1 cellular context compared by ENCODE assay signal in the genomic region with DNA sequence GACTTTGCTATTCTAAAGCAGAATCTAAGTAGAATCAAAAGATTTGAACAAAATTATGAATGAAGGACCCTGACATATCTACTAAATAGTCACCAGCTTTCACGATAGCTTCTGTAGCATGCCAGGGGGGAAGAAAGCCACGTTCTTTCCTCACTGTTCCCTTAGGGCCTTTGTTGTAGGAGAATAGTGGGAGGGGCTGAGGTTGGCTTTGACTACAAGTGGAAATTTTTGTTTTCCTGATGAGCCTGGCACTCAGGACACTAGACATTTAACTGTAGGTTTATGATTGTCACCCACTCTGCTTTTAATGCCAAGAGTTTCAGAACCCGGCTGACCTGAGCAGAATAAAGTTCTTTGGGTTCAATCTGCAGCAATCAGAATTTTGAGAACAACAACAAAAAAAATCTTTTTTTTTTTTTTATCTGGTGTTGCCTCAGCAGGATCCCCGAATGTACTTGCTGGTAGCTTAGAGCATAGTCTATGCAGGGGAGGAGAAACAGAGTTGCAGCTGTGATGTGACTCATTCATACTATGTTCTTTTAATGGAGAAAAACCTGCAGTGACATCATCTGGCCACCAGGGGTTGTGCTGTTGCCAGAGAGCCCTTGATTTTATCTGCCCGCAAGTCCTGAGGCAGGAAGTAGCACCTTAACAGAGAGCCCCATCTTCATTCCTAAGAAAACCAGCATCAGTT.
TF ChIP-seq lines count a peak whose summit lies in the region.

No MANE protein-coding gene starts in this region.

TF ChIP-seq in K562, 482 proteins besides CTCF, POLR2A, EP300 and RAD21 (continues in another document):
- TF ChIP-seq EGR1 (conservative IDR thresholded peaks at IDR 0.05) (no peak), ZNF551 (CRISPR knock-in tag; IDR thresholded peaks at IDR 0.05) (no peak), ZNF609 (CRISPR knock-in tag; IDR thresholded peaks at IDR 0.05; ENCODE audit: borderline replicate concordance) (no peak), RB1 (IDR thresholded peaks at IDR 0.05; ENCODE audit: low read depth) (0 out of 2 replicates have a peak, but pooled peaks have one; percentile 20), SMC3 (conservative IDR thresholded peaks at IDR 0.05; ENCODE audit: insufficient read depth, low read depth, low read length) (peak; percentile 26; the same call in 1 of the 2 replicates), POLR3G (IDR thresholded peaks at IDR 0.05; ENCODE audit: extremely low read depth, insufficient read length, insufficient replicate concordance) (no peak), RBM17 (IDR thresholded peaks at IDR 0.05; ENCODE audit: borderline replicate concordance, low read depth, low read length) (no peak), JUN (IDR thresholded peaks at IDR 0.05; ENCODE audit: borderline replicate concordance, low read depth, low read length) (peak; percentile 78), JUN (CRISPR knock-in tag; IDR thresholded peaks at IDR 0.05; ENCODE audit: borderline replicate concordance) (peak; percentile 87; the same call in 1 of the 2 replicates), KAT7 (CRISPR knock-in tag; IDR thresholded peaks at IDR 0.05; ENCODE audit: borderline replicate concordance) (no peak), ZBTB11 (CRISPR knock-in tag; IDR thresholded peaks at IDR 0.05) (peak in 1 of 3 experiments; percentile 86; a peak in 2 of 6 replicates), ZNF384 (IDR thresholded peaks at IDR 0.05; ENCODE audit: low read depth, low read length) (peak; percentile 89), RFX1 (IDR thresholded peaks at IDR 0.05) (peak; percentile 43; the same call in 1 of the 2 replicates), YY1 (IDR thresholded peaks at IDR 0.05; ENCODE audit: borderline replicate concordance in 1 of 3, control insufficient read depth in 1 of 3, extremely low read depth in 1 of 3, insufficient read depth in 3 of 3, insufficient read length in 1 of 3, insufficient replicate concordance in 2 of 3, low read depth in 1 of 3, low read length in 2 of 3) (peak in 1 of 3 experiments; percentile 8), NFE2 (IDR thresholded peaks at IDR 0.05; ENCODE audit: low read depth) (peak; percentile 38; the same call in 1 of the 2 replicates), NELFE (IDR thresholded peaks at IDR 0.05; ENCODE audit: insufficient read depth, insufficient read length) (no peak), CBX1 (IDR thresholded peaks at IDR 0.05; ENCODE audit: low read depth) (peak; percentile 62; the same call in 1 of the 2 replicates), PHB2 (IDR thresholded peaks at IDR 0.05; ENCODE audit: low read depth) (no peak), PHF20 (IDR thresholded peaks at IDR 0.05; ENCODE audit: partially characterized antibody) (no peak), ETV5 (CRISPR knock-in tag; IDR thresholded peaks at IDR 0.05; ENCODE audit: low read depth) (peak; percentile 63; the same call in 1 of the 2 replicates), RBFOX2 (IDR thresholded peaks at IDR 0.05; ENCODE audit: low read depth, low read length) (no peak), MEF2D (tag; conservative IDR thresholded peaks at IDR 0.05; ENCODE audit: low read depth) (no peak), JUNB (CRISPR knock-in tag; conservative IDR thresholded peaks at IDR 0.05) (no peak), ZNF263 (CRISPR knock-in tag; IDR thresholded peaks at IDR 0.05; ENCODE audit: borderline replicate concordance) (0 out of 2 replicates have a peak, but pooled peaks have one; percentile 21), SMAD4 (CRISPR knock-in tag; conservative IDR thresholded peaks at IDR 0.05) (0 out of 2 replicates have a peak, but pooled peaks have one; percentile 14), ILK (tag; IDR thresholded peaks at IDR 0.05; ENCODE audit: borderline replicate concordance, low read depth) (no peak), CTBP1 (IDR thresholded peaks at IDR 0.05; ENCODE audit: borderline replicate concordance) (peak; percentile 37; the same call in 1 of the 2 replicates), ZNF668 (CRISPR knock-in tag; IDR thresholded peaks at IDR 0.05) (no peak), MYC (IDR thresholded peaks at IDR 0.05; ENCODE audit: low read depth, low read length) (peak; percentile 14; the same call in 1 of the 2 replicates), MYC (CRISPR knock-in tag; IDR thresholded peaks at IDR 0.05; ENCODE audit: borderline replicate concordance, low read depth) (no peak), MAZ (CRISPR knock-in tag; conservative IDR thresholded peaks at IDR 0.05 in 1 of 2, IDR thresholded peaks at IDR 0.05 in 1 of 2) (peak in 1 of 2 experiments; percentile 57; a peak in 1 of 4 replicates), ATF3 (IDR thresholded peaks at IDR 0.05) (peak; percentile 86), ATF3 (CRISPR knock-in tag; conservative IDR thresholded peaks at IDR 0.05) (peak; percentile 46; the same call in 1 of the 2 replicates), ATF7 (IDR thresholded peaks at IDR 0.05) (peak; percentile 79), XRCC5 (IDR thresholded peaks at IDR 0.05; ENCODE audit: low read depth, low read length) (peak; percentile 65; the same call in 1 of the 2 replicates), ZFP36 (IDR thresholded peaks at IDR 0.05; ENCODE audit: low read depth, low read length, partially characterized antibody) (peak; percentile 78), ZSCAN29 (IDR thresholded peaks at IDR 0.05) (peak; percentile 96), GABPA (tag; conservative IDR thresholded peaks at IDR 0.05; ENCODE audit: low read depth) (peak; percentile 64), IRF2 (CRISPR knock-in tag; IDR thresholded peaks at IDR 0.05) (no peak), RCOR1 (IDR thresholded peaks at IDR 0.05; ENCODE audit: borderline replicate concordance in 1 of 2, low read depth in 2 of 2, low read length in 2 of 2) (peak in 1 of 2 experiments; percentile 80; a peak in 2 of 4 replicates)
- TF ChIP-seq, protein P1, sequence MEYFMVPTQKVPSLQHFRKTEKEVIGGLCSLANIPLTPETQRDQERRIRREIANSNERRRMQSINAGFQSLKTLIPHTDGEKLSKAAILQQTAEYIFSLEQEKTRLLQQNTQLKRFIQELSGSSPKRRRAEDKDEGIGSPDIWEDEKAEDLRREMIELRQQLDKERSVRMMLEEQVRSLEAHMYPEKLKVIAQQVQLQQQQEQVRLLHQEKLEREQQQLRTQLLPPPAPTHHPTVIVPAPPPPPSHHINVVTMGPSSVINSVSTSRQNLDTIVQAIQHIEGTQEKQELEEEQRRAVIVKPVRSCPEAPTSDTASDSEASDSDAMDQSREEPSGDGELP (CRISPR knock-in tag; IDR thresholded peaks at IDR 0.05; ENCODE audit: borderline replicate concordance) = peak; percentile 70
- TF ChIP-seq, protein P2, sequence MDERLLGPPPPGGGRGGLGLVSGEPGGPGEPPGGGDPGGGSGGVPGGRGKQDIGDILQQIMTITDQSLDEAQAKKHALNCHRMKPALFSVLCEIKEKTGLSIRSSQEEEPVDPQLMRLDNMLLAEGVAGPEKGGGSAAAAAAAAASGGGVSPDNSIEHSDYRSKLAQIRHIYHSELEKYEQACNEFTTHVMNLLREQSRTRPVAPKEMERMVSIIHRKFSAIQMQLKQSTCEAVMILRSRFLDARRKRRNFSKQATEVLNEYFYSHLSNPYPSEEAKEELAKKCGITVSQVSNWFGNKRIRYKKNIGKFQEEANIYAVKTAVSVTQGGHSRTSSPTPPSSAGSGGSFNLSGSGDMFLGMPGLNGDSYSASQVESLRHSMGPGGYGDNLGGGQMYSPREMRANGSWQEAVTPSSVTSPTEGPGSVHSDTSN (CRISPR knock-in tag; IDR thresholded peaks at IDR 0.05; ENCODE audit: low read depth) = no peak
- TF ChIP-seq, protein P2 (tag; conservative IDR thresholded peaks at IDR 0.05; ENCODE audit: low read depth) = no peak
- TF ChIP-seq, protein P3, sequence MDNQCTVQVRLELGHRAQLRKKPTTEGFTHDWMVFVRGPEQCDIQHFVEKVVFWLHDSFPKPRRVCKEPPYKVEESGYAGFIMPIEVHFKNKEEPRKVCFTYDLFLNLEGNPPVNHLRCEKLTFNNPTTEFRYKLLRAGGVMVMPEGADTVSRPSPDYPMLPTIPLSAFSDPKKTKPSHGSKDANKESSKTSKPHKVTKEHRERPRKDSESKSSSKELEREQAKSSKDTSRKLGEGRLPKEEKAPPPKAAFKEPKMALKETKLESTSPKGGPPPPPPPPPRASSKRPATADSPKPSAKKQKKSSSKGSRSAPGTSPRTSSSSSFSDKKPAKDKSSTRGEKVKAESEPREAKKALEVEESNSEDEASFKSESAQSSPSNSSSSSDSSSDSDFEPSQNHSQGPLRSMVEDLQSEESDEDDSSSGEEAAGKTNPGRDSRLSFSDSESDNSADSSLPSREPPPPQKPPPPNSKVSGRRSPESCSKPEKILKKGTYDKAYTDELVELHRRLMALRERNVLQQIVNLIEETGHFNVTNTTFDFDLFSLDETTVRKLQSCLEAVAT (IDR thresholded peaks at IDR 0.05) = no peak
- TF ChIP-seq, protein P4, sequence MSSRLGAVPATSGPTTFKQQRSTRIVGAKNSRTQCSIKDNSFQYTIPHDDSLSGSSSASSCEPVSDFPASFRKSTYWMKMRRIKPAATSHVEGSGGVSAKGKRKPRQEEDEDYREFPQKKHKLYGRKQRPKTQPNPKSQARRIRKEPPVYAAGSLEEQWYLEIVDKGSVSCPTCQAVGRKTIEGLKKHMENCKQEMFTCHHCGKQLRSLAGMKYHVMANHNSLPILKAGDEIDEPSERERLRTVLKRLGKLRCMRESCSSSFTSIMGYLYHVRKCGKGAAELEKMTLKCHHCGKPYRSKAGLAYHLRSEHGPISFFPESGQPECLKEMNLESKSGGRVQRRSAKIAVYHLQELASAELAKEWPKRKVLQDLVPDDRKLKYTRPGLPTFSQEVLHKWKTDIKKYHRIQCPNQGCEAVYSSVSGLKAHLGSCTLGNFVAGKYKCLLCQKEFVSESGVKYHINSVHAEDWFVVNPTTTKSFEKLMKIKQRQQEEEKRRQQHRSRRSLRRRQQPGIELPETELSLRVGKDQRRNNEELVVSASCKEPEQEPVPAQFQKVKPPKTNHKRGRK (tag; IDR thresholded peaks at IDR 0.05) = no peak
